Comparison of ENCODE assay signal across 13 cellular contexts in the genomic region with DNA sequence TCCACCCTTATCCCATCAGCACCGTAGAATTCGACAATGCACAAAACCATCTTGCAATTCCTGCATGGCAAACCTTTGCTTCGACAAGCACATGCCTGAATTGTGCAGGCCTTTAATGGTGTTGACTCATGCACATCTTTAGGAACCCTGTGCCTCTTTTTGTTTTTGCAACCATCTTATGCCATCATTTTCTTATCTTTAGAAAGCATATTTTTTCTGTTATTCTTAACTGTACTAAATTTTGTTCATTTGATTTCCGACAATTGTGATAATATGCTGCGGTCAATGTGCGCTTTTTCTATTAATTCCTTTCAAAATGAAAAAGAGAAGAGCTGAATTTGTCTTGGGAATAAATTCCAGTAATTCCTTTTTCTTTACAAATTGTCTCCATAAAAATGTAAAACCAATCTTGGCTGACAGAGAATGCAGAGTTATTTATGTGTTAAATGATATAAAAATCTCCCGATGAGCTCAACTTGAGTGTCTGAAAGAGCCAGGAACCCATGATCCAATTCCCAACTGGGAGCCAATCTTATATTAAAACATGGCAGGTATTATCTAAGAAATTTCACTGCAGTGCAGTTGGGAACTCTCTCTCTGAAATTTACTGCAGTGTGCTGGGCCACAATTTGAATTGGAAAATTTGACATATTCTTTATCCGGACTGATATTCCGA. TPM values are rescaled to one million over a fixed set of nuclear protein-coding genes. Genes with fewer than 3 reads are reported as not detected.
DNase-seq lines count a peak whose midpoint lies in the region; ATAC-seq and TF ChIP-seq lines count a peak whose summit lies in the region.
"Had no signal": no experiment of that assay in that cellular context is flagged by ENCODE, and none has a peak within 500 bp of the region (broad histone marks: within the 10 kb centered on the region; RNA-seq: fewer than 3 reads in every experiment).

No MANE protein-coding gene starts in this region.

- no peaks in the 10 kb centered on the region for H3K9me3 ChIP-seq in skeletal muscle tissue (ENCODE audit: control insufficient read depth in 3 of 3, low read length in 3 of 3)
- H3K9me3 ChIP-seq: tibial artery had no signal

- no peak for DNase-seq in activated CD4-positive, alpha-beta T cell treated with anti-CD3 and anti-CD28 coated beads, Interleukin-2, amount 10 ng/mL, durations not matched to agents 24 days and 14 days
- DNase-seq in activated CD4-positive, alpha-beta T cell treated with anti-CD3 and anti-CD28 coated beads, Interleukin-2, amount 50 U/mL, for 48 hours: no peak
- no peak for DNase-seq in effector memory CD8-positive, alpha-beta T cell
- no peak for DNase-seq in NCI-H128 (lab: John Stamatoyannopoulos, UW; ENCODE audit: unreplicated experiment)
- DNase-seq: cortex of kidney, HCEC 1CT, NCI-H1436, NCI-H524 had no signal

- peak overlapping the region in 1 of 3 donors; percentile 41 for H3K4me3 ChIP-seq in skeletal muscle tissue (ENCODE audit: low read length in 3 of 3)
- H3K4me3 ChIP-seq: tibial artery had no signal

- no peaks in the 10 kb centered on the region for H3K36me3 Mint-ChIP-seq in activated CD4-positive, alpha-beta T cell treated with anti-CD3 and anti-CD28 coated beads, Interleukin-2, amount 10 ng/mL, durations not matched to agents 24 days and 14 days (ENCODE audit: low read depth)
- peaks cover 6% of the 10 kb centered on the region for H3K36me3 Mint-ChIP-seq in effector memory CD8-positive, alpha-beta T cell (ENCODE audit: insufficient read depth)

- H3K27me3 Mint-ChIP-seq in activated CD4-positive, alpha-beta T cell treated with anti-CD3 and anti-CD28 coated beads, Interleukin-2, amount 10 ng/mL, durations not matched to agents 24 days and 14 days: no peaks in the 10 kb centered on the region
- no peaks in the 10 kb centered on the region for H3K27me3 Mint-ChIP-seq in effector memory CD8-positive, alpha-beta T cell

- peaks cover 38% of the 10 kb centered on the region for H3K4me1 Mint-ChIP-seq in activated CD4-positive, alpha-beta T cell treated with anti-CD3 and anti-CD28 coated beads, Interleukin-2, amount 10 ng/mL, durations not matched to agents 24 days and 14 days
- peaks cover 16 to 26% of the 10 kb centered on the region in 2 donors for H3K4me1 Mint-ChIP-seq in effector memory CD8-positive, alpha-beta T cell (ENCODE audit: low read depth in 2 of 2)

- no peaks in the 10 kb centered on the region for H3K9me3 Mint-ChIP-seq in activated CD4-positive, alpha-beta T cell treated with anti-CD3 and anti-CD28 coated beads, Interleukin-2, amount 10 ng/mL, durations not matched to agents 24 days and 14 days
- no peaks in the 10 kb centered on the region for H3K9me3 Mint-ChIP-seq in effector memory CD8-positive, alpha-beta T cell

- H3K27ac ChIP-seq in skeletal muscle tissue (ENCODE audit: low read depth, low read length): peak overlapping the region; percentile 25
- H3K27ac ChIP-seq: tibial artery had no signal

- peak overlapping the region; percentile 30 for H3K27ac Mint-ChIP-seq in activated CD4-positive, alpha-beta T cell treated with anti-CD3 and anti-CD28 coated beads, Interleukin-2, amount 10 ng/mL, durations not matched to agents 24 days and 14 days
- H3K27ac Mint-ChIP-seq in effector memory CD8-positive, alpha-beta T cell: peak overlapping the region; percentile 87 to 88

- H3K9ac ChIP-seq in skeletal muscle tissue (ENCODE audit: low read depth in 1 of 3, low read length in 3 of 3): no peak overlapping the region

- H3K36me3 ChIP-seq in skeletal muscle tissue (ENCODE audit: control insufficient read depth in 3 of 3, insufficient read depth in 3 of 3, low read length in 3 of 3): no peaks in the 10 kb centered on the region
- H3K36me3 ChIP-seq: tibial artery had no signal

- ATAC-seq in SK-N-SH treated with all-trans-retinoic acid at 6 μM for 48 hours: no peak
- no peak for ATAC-seq in effector memory CD8-positive, alpha-beta T cell (replicated peaks)
- ATAC-seq in GM21528 (IDR thresholded peaks at IDR 0.05; ENCODE audit: low FRiP score, unreplicated experiment): no peak
- no peak for ATAC-seq in activated CD4-positive, CD25-positive, alpha-beta regulatory T cell treated with anti-CD3 and anti-CD28 coated beads, Interleukin-2, amount 50 U/mL, for 24 hours

- H3K27me3 ChIP-seq in skeletal muscle tissue (ENCODE audit: control insufficient read depth in 3 of 3, insufficient read depth in 3 of 3, low read length in 3 of 3): no peaks in the 10 kb centered on the region
- H3K27me3 ChIP-seq: tibial artery had no signal

- H3K4me3 Mint-ChIP-seq in activated CD4-positive, alpha-beta T cell treated with anti-CD3 and anti-CD28 coated beads, Interleukin-2, amount 10 ng/mL, durations not matched to agents 24 days and 14 days: peak overlapping the region; percentile 58
- peak overlapping the region; percentile 69 to 75 for H3K4me3 Mint-ChIP-seq in effector memory CD8-positive, alpha-beta T cell

- intact Hi-C loops in activated CD4-positive, alpha-beta T cell treated with anti-CD3 and anti-CD28 coated beads, Interleukin-2, amount 10 ng/mL, durations not matched to agents 24 days and 14 days (cut with micrococcal nuclease): no loop called here

- no peaks in the 10 kb centered on the region for H3K4me1 ChIP-seq in skeletal muscle tissue (ENCODE audit: control insufficient read depth in 3 of 3, insufficient read depth in 3 of 3, low read length in 3 of 3)

TF ChIP-seq in SK-N-SH treated with all-trans-retinoic acid at 6 μM for 48 hours, 23 proteins besides CTCF, POLR2A, EP300 and RAD21:
- TF ChIP-seq, protein P1, sequence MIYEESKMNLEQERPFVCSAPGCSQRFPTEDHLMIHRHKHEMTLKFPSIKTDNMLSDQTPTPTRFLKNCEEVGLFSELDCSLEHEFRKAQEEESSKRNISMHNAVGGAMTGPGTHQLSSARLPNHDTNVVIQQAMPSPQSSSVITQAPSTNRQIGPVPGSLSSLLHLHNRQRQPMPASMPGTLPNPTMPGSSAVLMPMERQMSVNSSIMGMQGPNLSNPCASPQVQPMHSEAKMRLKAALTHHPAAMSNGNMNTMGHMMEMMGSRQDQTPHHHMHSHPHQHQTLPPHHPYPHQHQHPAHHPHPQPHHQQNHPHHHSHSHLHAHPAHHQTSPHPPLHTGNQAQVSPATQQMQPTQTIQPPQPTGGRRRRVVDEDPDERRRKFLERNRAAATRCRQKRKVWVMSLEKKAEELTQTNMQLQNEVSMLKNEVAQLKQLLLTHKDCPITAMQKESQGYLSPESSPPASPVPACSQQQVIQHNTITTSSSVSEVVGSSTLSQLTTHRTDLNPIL (CRISPR knock-in tag; IDR thresholded peaks at IDR 0.05; ENCODE audit: low read depth): peak; percentile 28; the same call in 1 of the 2 replicates
- TF ChIP-seq, protein P2, sequence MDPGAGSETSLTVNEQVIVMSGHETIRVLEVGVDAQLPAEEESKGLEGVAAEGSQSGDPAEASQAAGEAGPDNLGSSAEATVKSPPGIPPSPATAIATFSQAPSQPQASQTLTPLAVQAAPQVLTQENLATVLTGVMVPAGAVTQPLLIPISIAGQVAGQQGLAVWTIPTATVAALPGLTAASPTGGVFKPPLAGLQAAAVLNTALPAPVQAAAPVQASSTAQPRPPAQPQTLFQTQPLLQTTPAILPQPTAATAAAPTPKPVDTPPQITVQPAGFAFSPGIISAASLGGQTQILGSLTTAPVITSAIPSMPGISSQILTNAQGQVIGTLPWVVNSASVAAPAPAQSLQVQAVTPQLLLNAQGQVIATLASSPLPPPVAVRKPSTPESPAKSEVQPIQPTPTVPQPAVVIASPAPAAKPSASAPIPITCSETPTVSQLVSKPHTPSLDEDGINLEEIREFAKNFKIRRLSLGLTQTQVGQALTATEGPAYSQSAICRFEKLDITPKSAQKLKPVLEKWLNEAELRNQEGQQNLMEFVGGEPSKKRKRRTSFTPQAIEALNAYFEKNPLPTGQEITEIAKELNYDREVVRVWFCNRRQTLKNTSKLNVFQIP (CRISPR knock-in tag; IDR thresholded peaks at IDR 0.05; ENCODE audit: borderline replicate concordance, low read depth): no peak
- no peak for TF ChIP-seq PPARA (CRISPR knock-in tag; IDR thresholded peaks at IDR 0.05; ENCODE audit: borderline replicate concordance)
- no peak for TF ChIP-seq OSR1 (CRISPR knock-in tag; IDR thresholded peaks at IDR 0.05)
- peak; percentile 88 for TF ChIP-seq ISL1 (CRISPR knock-in tag; IDR thresholded peaks at IDR 0.05)
TF ChIP-seq in SK-N-SH treated with all-trans-retinoic acid at 6 μM for 48 hours: peak in this region for 2.

RNA-seq across cellular contexts. Expression of gene CDK17, which starts 20.2 kb away (rescaled TPM):
- total RNA-seq in activated CD4-positive, alpha-beta T cell treated with anti-CD3 and anti-CD28 coated beads, Interleukin-2, amount 10 ng/mL, durations not matched to agents 24 days and 14 days: 28.0 and 30.5 TPM in 2 replicates
- total RNA-seq in skeletal muscle tissue: 42.8 TPM
